ENCODE assay signal across 8 cellular contexts in the genomic region with DNA sequence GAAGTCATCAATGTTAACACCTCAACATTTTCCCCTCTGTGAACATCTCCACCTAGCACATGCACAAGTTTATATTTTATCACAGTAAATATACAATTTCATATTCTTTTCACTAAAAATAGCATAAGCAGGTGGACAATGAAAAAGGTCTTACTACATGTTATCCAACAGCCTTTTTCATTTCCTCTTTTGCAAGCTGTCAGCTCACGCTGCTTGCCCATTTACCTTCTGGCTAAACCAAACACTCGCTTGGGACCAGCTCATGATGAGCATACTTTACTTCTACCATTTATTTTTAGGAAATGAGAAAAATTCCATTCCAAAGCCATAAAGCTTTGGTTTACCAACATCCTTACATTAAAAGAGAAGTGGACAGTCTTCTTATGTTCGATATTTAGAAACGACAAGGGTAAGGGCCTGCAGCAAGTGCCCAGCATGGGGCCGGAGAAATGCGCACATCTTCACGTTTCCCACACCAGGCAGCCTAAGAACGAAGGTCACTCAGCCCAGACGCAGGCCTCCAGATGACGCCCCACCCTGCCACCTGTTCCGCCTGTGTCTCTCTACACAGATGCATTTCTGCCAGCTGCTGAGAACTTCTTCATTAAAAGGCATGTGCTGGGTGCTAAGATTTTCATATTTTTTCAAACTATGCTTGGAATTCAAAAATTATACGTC. TPM values are rescaled to one million over a fixed set of nuclear protein-coding genes. Genes with fewer than 3 reads are reported as not detected.
DNase-seq lines count a peak whose midpoint lies in the region; ATAC-seq lines count a peak whose summit lies in the region.

No MANE protein-coding gene starts in this region.

- H3K4me3 ChIP-seq in skeletal muscle satellite cell (ENCODE audit: low read length), result no peak overlapping the region

- ATAC-seq in HG03175 (IDR thresholded peaks at IDR 0.05; ENCODE audit: unreplicated experiment), result peak; percentile 49

- H3K36me3 Mint-ChIP-seq in activated CD4-positive, alpha-beta T cell treated with anti-CD3 and anti-CD28 coated beads, Interleukin-2, amount 10 ng/mL, durations not matched to agents 24 days and 14 days (ENCODE audit: low read depth), result peaks cover 69% of the 10 kb centered on the region
- peaks cover 12% of the 10 kb centered on the region for H3K36me3 Mint-ChIP-seq in activated naive CD8-positive, alpha-beta T cell treated with anti-CD3 and anti-CD28 coated beads for 36 hours

- H3K9ac ChIP-seq in skeletal muscle satellite cell (ENCODE audit: low read depth, low read length), result no peak overlapping the region

- H3K9me3 Mint-ChIP-seq in activated CD4-positive, alpha-beta T cell treated with anti-CD3 and anti-CD28 coated beads, Interleukin-2, amount 10 ng/mL, durations not matched to agents 24 days and 14 days, result no peaks in the 10 kb centered on the region
- no peaks in the 10 kb centered on the region for H3K9me3 Mint-ChIP-seq in activated naive CD8-positive, alpha-beta T cell treated with anti-CD3 and anti-CD28 coated beads for 36 hours

- H3K4me1 Mint-ChIP-seq in activated CD4-positive, alpha-beta T cell treated with anti-CD3 and anti-CD28 coated beads, Interleukin-2, amount 10 ng/mL, durations not matched to agents 24 days and 14 days, result peaks cover 45% of the 10 kb centered on the region
- peaks cover 55% of the 10 kb centered on the region for H3K4me1 Mint-ChIP-seq in activated naive CD8-positive, alpha-beta T cell treated with anti-CD3 and anti-CD28 coated beads for 36 hours

- H3K4me1 ChIP-seq in skeletal muscle satellite cell (ENCODE audit: control insufficient read depth, insufficient read depth, low read length), result peaks cover 30% of the 10 kb centered on the region

- H3K4me3 Mint-ChIP-seq in activated CD4-positive, alpha-beta T cell treated with anti-CD3 and anti-CD28 coated beads, Interleukin-2, amount 10 ng/mL, durations not matched to agents 24 days and 14 days, result peak overlapping the region; percentile 66
- no peak overlapping the region for H3K4me3 Mint-ChIP-seq in activated naive CD8-positive, alpha-beta T cell treated with anti-CD3 and anti-CD28 coated beads for 36 hours

- H3K27me3 Mint-ChIP-seq in activated CD4-positive, alpha-beta T cell treated with anti-CD3 and anti-CD28 coated beads, Interleukin-2, amount 10 ng/mL, durations not matched to agents 24 days and 14 days, result no peaks in the 10 kb centered on the region
- H3K27me3 Mint-ChIP-seq in activated naive CD8-positive, alpha-beta T cell treated with anti-CD3 and anti-CD28 coated beads for 36 hours, result no peaks in the 10 kb centered on the region

- intact Hi-C loops in activated CD4-positive, alpha-beta T cell treated with anti-CD3 and anti-CD28 coated beads, Interleukin-2, amount 10 ng/mL, durations not matched to agents 24 days and 14 days (cut with micrococcal nuclease), result no loop called here

- H3K27me3 ChIP-seq in skeletal muscle satellite cell (ENCODE audit: control insufficient read depth, insufficient read depth, low read length), result no peaks in the 10 kb centered on the region

- no peaks in the 10 kb centered on the region for H3K9me3 ChIP-seq in skeletal muscle satellite cell (replicated peaks; ENCODE audit: low read length)

- DNase-seq in activated CD4-positive, alpha-beta T cell treated with anti-CD3 and anti-CD28 coated beads, Interleukin-2, amount 10 ng/mL, durations not matched to agents 24 days and 14 days, result no peak
- DNase-seq in activated CD4-positive, alpha-beta T cell treated with anti-CD3 and anti-CD28 coated beads for 1 hour, result no peak
- DNase-seq in activated naive CD8-positive, alpha-beta T cell treated with anti-CD3 and anti-CD28 coated beads for 36 hours, result no peak
- no peak for DNase-seq in NCI-H2227 treated with DMSO at 0.1 percent for 48 hours (lab: John Stamatoyannopoulos, UW)
- DNase-seq in SW 1271 (lab: John Stamatoyannopoulos, UW), result no peak
- DNase-seq in activated T-cell treated with anti-CD3 and anti-CD28 coated beads, Interleukin-2, amount 50 U/mL, for 1 hour, result no peak

- H3K27ac Mint-ChIP-seq in activated CD4-positive, alpha-beta T cell treated with anti-CD3 and anti-CD28 coated beads, Interleukin-2, amount 10 ng/mL, durations not matched to agents 24 days and 14 days, result peak overlapping the region; percentile 81
- H3K27ac Mint-ChIP-seq in activated naive CD8-positive, alpha-beta T cell treated with anti-CD3 and anti-CD28 coated beads for 36 hours, result peak overlapping the region; percentile 76

- peaks cover 77% of the 10 kb centered on the region for H3K36me3 ChIP-seq in skeletal muscle satellite cell (ENCODE audit: insufficient read depth, low read length)

- H3K4me2 ChIP-seq in skeletal muscle satellite cell (ENCODE audit: low read length), result peak overlapping the region; percentile 14

RNA-seq across cellular contexts. Expression of gene SNN, which starts 13.9 kb away (rescaled TPM):
- 8.3 and 9.1 TPM in 2 replicates for total RNA-seq in activated CD4-positive, alpha-beta T cell treated with anti-CD3 and anti-CD28 coated beads, Interleukin-2, amount 10 ng/mL, durations not matched to agents 24 days and 14 days
- 10 to 100 TPM; 10.3 to 11.2 TPM for total RNA-seq in activated naive CD8-positive, alpha-beta T cell treated with anti-CD3 and anti-CD28 coated beads for 36 hours
- 7.6 and 9.6 TPM in 2 replicates for total RNA-seq in skeletal muscle satellite cell (2012; rRNA removed)
